ENCODE assay signal across 8 cellular contexts in genomic region chr1:204446413-204447111, GRCh38. TPM values are rescaled to one million over a fixed set of nuclear protein-coding genes. Genes with fewer than 3 reads are reported as not detected.
DNase-seq lines count a peak whose midpoint lies in the region.

No MANE protein-coding gene starts in this region.

- peaks cover 30% of the 10 kb centered on the region for H3K4me1 ChIP-seq in NT2/D1 (ENCODE audit: insufficient read depth, insufficient read length)

- no peaks in the 10 kb centered on the region for H3K9me3 ChIP-seq in NT2/D1 (ENCODE audit: insufficient read depth, low read length)

- no peak overlapping the region for H3K4me3 ChIP-seq in NT2/D1 (ENCODE audit: insufficient read length, low read depth)

- H3K9ac ChIP-seq in NT2/D1 (ENCODE audit: insufficient read length, low read depth) = no peak overlapping the region

- DNase-seq in SIG-M5 treated with dmso at 0.1 percent for 504 hours (lab: John Stamatoyannopoulos, UW; ENCODE audit: unreplicated experiment) (peak; percentile 47), SIG-M5 (lab: John Stamatoyannopoulos, UW) (no peak), HuH-7.5 (ENCODE audit: low spot score) (peak; percentile 61), NT2/D1 (ENCODE audit: low read depth, low spot score) (peak; percentile 81), epidermal melanocyte (ENCODE audit: insufficient read length, low spot score) (peak; percentile 64), myocyte (ENCODE audit: low read depth) (peak; percentile 86)
- DNase-seq in activated CD8-positive, alpha-beta memory T cell treated with anti-CD3 and anti-CD28 coated beads, Interleukin-2, amount 50 U/mL, for 48 hours = peak; percentile 82
- peak; percentile 67 for DNase-seq in stimulated activated CD8-positive, alpha-beta memory T cell treated with anti-CD3 and anti-CD28 coated beads, Interleukin-7, amount 100 ng/mL, for 4 hours (ENCODE audit: low read depth in 2 of 2)

- H3K27me3 ChIP-seq in NT2/D1 (ENCODE audit: insufficient read depth, insufficient read length) = no peaks in the 10 kb centered on the region

- H3K36me3 ChIP-seq in NT2/D1 (ENCODE audit: insufficient read depth, insufficient read length, low read length) = peaks cover 59% of the 10 kb centered on the region

RNA-seq across cellular contexts. Expression of gene PPP1R15B, which starts 34.9 kb away (rescaled TPM):
- 30.5 and 32.3 TPM in 2 replicates for total RNA-seq in myocyte
- 9.9 TPM for polyA plus RNA-seq in myocyte (2012)

RNA-seq across cellular contexts. Expression of gene PIK3C2B, which starts 48.0 kb away (rescaled TPM):
- 4.9 and 5.6 TPM in 2 replicates for total RNA-seq in myocyte
- 7.9 TPM for polyA plus RNA-seq in myocyte (2012)
